1 cellular context compared by ENCODE assay signal in the genomic region with DNA sequence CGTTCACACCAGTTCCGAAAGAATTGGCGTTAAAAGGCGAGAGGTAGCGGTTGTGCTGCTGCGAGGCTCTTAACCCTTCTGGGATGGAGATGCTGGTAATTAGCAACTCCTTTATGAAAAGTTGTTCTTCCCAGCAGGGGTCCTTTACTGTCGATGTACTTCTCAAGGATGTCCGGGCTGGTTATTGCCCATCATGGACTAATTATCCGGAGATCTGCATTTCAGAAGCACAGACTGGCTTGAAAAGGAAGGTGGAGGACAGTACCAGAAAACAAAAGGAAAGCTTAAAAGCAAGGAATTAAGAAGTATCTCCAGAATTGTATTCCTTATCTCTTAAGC.
TF ChIP-seq lines count a peak whose summit lies in the region.

No MANE protein-coding gene starts in this region.

TF ChIP-seq in IMR-90, 13 proteins besides CTCF, POLR2A, EP300 and RAD21 (continued from another document):
- TF ChIP-seq, protein P1, sequence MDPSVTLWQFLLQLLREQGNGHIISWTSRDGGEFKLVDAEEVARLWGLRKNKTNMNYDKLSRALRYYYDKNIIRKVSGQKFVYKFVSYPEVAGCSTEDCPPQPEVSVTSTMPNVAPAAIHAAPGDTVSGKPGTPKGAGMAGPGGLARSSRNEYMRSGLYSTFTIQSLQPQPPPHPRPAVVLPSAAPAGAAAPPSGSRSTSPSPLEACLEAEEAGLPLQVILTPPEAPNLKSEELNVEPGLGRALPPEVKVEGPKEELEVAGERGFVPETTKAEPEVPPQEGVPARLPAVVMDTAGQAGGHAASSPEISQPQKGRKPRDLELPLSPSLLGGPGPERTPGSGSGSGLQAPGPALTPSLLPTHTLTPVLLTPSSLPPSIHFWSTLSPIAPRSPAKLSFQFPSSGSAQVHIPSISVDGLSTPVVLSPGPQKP (IDR thresholded peaks at IDR 0.05; ENCODE audit: borderline replicate concordance, low read depth, low read length), result no peak
- TF ChIP-seq SMC3 (IDR thresholded peaks at IDR 0.05; ENCODE audit: low read depth, low read length) (no peak), BHLHE40 (IDR thresholded peaks at IDR 0.05; ENCODE audit: low read depth, low read length) (no peak), NFE2L2 (IDR thresholded peaks at IDR 0.05; ENCODE audit: low read depth, low read length) (no peak), CEBPB (IDR thresholded peaks at IDR 0.05; ENCODE audit: low read depth, low read length) (no peak), CHD1 (IDR thresholded peaks at IDR 0.05; ENCODE audit: low read depth, low read length) (no peak), MAFK (IDR thresholded peaks at IDR 0.05; ENCODE audit: low read depth, low read length) (no peak), MXI1 (IDR thresholded peaks at IDR 0.05; ENCODE audit: borderline replicate concordance, low read depth, low read length) (no peak), RCOR1 (IDR thresholded peaks at IDR 0.05; ENCODE audit: insufficient replicate concordance, low read length) (no peak), FOS (IDR thresholded peaks at IDR 0.05; ENCODE audit: low read depth, low read length) (no peak)
- TF ChIP-seq, protein P2, sequence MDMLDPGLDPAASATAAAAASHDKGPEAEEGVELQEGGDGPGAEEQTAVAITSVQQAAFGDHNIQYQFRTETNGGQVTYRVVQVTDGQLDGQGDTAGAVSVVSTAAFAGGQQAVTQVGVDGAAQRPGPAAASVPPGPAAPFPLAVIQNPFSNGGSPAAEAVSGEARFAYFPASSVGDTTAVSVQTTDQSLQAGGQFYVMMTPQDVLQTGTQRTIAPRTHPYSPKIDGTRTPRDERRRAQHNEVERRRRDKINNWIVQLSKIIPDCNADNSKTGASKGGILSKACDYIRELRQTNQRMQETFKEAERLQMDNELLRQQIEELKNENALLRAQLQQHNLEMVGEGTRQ (IDR thresholded peaks at IDR 0.05; ENCODE audit: low read depth, low read length), result no peak
